ENCODE assay signal across 1 cellular context in genomic region chr18:67362906-67363305, GRCh38.
TF ChIP-seq lines count a peak whose summit lies in the region.

No MANE protein-coding gene starts in this region.

TF ChIP-seq in WTC11, 78 proteins besides CTCF, POLR2A, EP300 and RAD21:
- no peak for TF ChIP-seq MLX (CRISPR knock-in tag; IDR thresholded peaks at IDR 0.05)
- TF ChIP-seq ZNF219 (CRISPR knock-in tag; IDR thresholded peaks at IDR 0.05; ENCODE audit: borderline replicate concordance): no peak
- no peak for TF ChIP-seq ETV6 (CRISPR knock-in tag; IDR thresholded peaks at IDR 0.05)
- TF ChIP-seq HMGA2 (CRISPR knock-in tag; IDR thresholded peaks at IDR 0.05): no peak
- no peak for TF ChIP-seq MXD4 (CRISPR knock-in tag; IDR thresholded peaks at IDR 0.05; ENCODE audit: borderline replicate concordance)
- TF ChIP-seq IRF2 (CRISPR knock-in tag; IDR thresholded peaks at IDR 0.05; ENCODE audit: borderline replicate concordance, low read depth): no peak
- TF ChIP-seq MAX (CRISPR knock-in tag; IDR thresholded peaks at IDR 0.05): no peak
- no peak for TF ChIP-seq ATF3 (CRISPR knock-in tag; conservative IDR thresholded peaks at IDR 0.05)
- TF ChIP-seq CBFB (CRISPR knock-in tag; IDR thresholded peaks at IDR 0.05; ENCODE audit: low read depth): no peak
- TF ChIP-seq ZNF263 (CRISPR knock-in tag; IDR thresholded peaks at IDR 0.05; ENCODE audit: low read depth): no peak
- no peak for TF ChIP-seq ZNF138 (CRISPR knock-in tag; conservative IDR thresholded peaks at IDR 0.05)
- TF ChIP-seq NFATC4 (CRISPR knock-in tag; IDR thresholded peaks at IDR 0.05): no peak
TF ChIP-seq in WTC11: peak in this region for 0.
